ENCODE assay signal across 8 cellular contexts in the genomic region with DNA sequence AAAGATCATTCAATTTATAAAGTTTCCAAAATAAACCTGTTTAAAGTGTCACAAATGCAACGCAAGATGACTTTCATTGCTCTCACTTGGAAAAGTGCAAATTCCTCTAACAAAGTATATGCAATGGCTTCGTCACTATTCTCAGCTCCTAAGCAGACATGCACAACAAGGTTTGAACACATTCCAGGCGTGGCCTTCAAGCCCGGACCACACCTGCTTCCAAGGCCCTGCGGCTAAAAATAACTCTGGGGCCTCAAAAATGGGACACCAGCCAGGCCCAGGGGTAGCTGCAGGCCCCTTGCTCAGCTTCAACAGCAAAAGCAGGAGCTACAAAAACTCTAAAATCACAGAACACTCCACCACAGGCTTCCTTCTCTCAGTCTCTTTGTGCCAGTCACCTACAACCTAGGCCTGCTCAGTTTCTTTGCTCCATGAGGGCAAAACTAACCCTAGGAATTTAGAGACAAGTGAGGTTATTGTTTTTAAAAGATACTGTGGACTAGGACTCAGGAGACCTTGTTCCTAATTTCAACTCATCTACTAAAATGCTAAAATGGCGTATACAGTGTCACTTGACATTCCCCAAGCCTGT. TPM values are rescaled to one million over a fixed set of nuclear protein-coding genes. Genes with fewer than 3 reads are reported as not detected.
A peak's percentile ranks its signal among the peaks of the same experiment; 100 is the strongest.
DNase-seq lines count a peak whose midpoint lies in the region; ATAC-seq and TF ChIP-seq lines count a peak whose summit lies in the region.

No MANE protein-coding gene starts in this region.

- ATAC-seq in activated CD8-positive, alpha-beta T cell treated with anti-CD3 and anti-CD28 coated beads for 36 hours: no peak
- ATAC-seq in activated CD8-positive, alpha-beta T cell treated with anti-CD3 and anti-CD28 coated beads, Interleukin-2, amount 10 ng/mL, durations not matched to agents 7 days and 5 days: no peak
- peak; percentile 89 for ATAC-seq in left lung
- ATAC-seq in GM19023 (IDR thresholded peaks at IDR 0.05; ENCODE audit: unreplicated experiment): no peak

- no peak for TF ChIP-seq EP300 in transverse colon (IDR thresholded peaks at IDR 0.05; ENCODE audit: low read depth)

- intact Hi-C loops in activated CD8-positive, alpha-beta T cell treated with anti-CD3 and anti-CD28 coated beads for 36 hours (cut with micrococcal nuclease): no loop called here
- intact Hi-C loops in left lung (cut with DNase I) (no loop called here), transverse colon (cut with DNase I; ENCODE audit: low total_unique reads) (no loop called here)

- H3K4me3 Mint-ChIP-seq in activated CD8-positive, alpha-beta T cell treated with anti-CD3 and anti-CD28 coated beads for 36 hours: no peak overlapping the region
- no peak overlapping the region for H3K4me3 Mint-ChIP-seq in activated CD8-positive, alpha-beta T cell treated with anti-CD3 and anti-CD28 coated beads, Interleukin-2, amount 10 ng/mL, durations not matched to agents 7 days and 5 days

- peak overlapping the region; percentile 15 to 28 for H3K27ac ChIP-seq in left lung
- peak overlapping the region; percentile 38 to 77 (median 60) for H3K27ac ChIP-seq in transverse colon

- DNase-seq in activated CD8-positive, alpha-beta T cell treated with anti-CD3 and anti-CD28 coated beads for 36 hours: no peak
- no peak for DNase-seq in activated CD8-positive, alpha-beta T cell treated with anti-CD3 and anti-CD28 coated beads, Interleukin-2, amount 10 ng/mL, durations not matched to agents 7 days and 5 days
- peak; percentile 24 for DNase-seq in astrocyte of the cerebellum (ENCODE audit: low read depth)
- peak; percentile 66 to 68 for DNase-seq in left lung
- DNase-seq in transverse colon: peak; percentile 60
- DNase-seq in COLO829 (ENCODE audit: low spot score): no peak
- DNase-seq in activated CD4-positive, alpha-beta T cell treated with anti-CD3 and anti-CD28 coated beads for 1 hour: no peak

- 41 to 44% methylated on average over 6 of the region's 6 CpGs for WGBS in transverse colon (ENCODE audit: low coverage in 1 of 2), 2 donors

- no peaks in the 10 kb centered on the region for H3K27me3 Mint-ChIP-seq in activated CD8-positive, alpha-beta T cell treated with anti-CD3 and anti-CD28 coated beads for 36 hours
- no peaks in the 10 kb centered on the region for H3K27me3 Mint-ChIP-seq in activated CD8-positive, alpha-beta T cell treated with anti-CD3 and anti-CD28 coated beads, Interleukin-2, amount 10 ng/mL, durations not matched to agents 7 days and 5 days (ENCODE audit: low read depth)

- TF ChIP-seq CTCF in activated CD8-positive, alpha-beta T cell treated with anti-CD3 and anti-CD28 coated beads for 36 hours (IDR thresholded peaks at IDR 0.05): no peak
- TF ChIP-seq CTCF in astrocyte of the cerebellum (IDR thresholded peaks at IDR 0.05; ENCODE audit: low read depth, low read length, missing control alignments) (no peak), left lung (IDR thresholded peaks at IDR 0.05) (no peak), transverse colon (IDR thresholded peaks at IDR 0.05) (no peak)

- in situ Hi-C loops in astrocyte of the cerebellum (cut with HindIII; ENCODE audit: low sequenced_read_pairs) (no loop called here), transverse colon (cut with MboI; ENCODE audit: low pct_ligation_motif_present in 1 of 4, low pct_unique_long_range_greater_than_20kb in 1 of 4, low sequenced_read_pairs in 3 of 4) (no loop called here)

- H3K9me3 ChIP-seq in left lung: no peaks in the 10 kb centered on the region
- no peaks in the 10 kb centered on the region for H3K9me3 ChIP-seq in transverse colon

- peaks cover 0 to 23% of the 10 kb centered on the region in 2 donors for H3K4me1 ChIP-seq in left lung
- peaks cover 0 to 70% (median 33%) of the 10 kb centered on the region in 4 donors for H3K4me1 ChIP-seq in transverse colon

- H3K27me3 ChIP-seq in left lung (no peaks in the 10 kb centered on the region), transverse colon (no peaks in the 10 kb centered on the region)

- H3K9me3 Mint-ChIP-seq in activated CD8-positive, alpha-beta T cell treated with anti-CD3 and anti-CD28 coated beads for 36 hours: no peaks in the 10 kb centered on the region
- H3K9me3 Mint-ChIP-seq in activated CD8-positive, alpha-beta T cell treated with anti-CD3 and anti-CD28 coated beads, Interleukin-2, amount 10 ng/mL, durations not matched to agents 7 days and 5 days (ENCODE audit: insufficient read depth): no peaks in the 10 kb centered on the region

- CTCF ChIA-PET in activated CD8-positive, alpha-beta T cell treated with anti-CD3 and anti-CD28 coated beads for 36 hours (lab: Charles Lee): interaction anchor here (0.7 to 1.4 kb wide), 3 partner anchors 11 to 203 kb away, joined by 3 to 5 read pairs (median 4); no protein-coding TSS in a partner anchor
- CTCF ChIA-PET in activated CD8-positive, alpha-beta T cell treated with anti-CD3 and anti-CD28 coated beads, Interleukin-2, amount 10 ng/mL, durations not matched to agents 7 days and 5 days (lab: Charles Lee): interaction anchor here (1.2 kb wide), 1 partner anchor 30 kb away, joined by 3 read pairs; no protein-coding TSS in a partner anchor

- H3K4me3 ChIP-seq in astrocyte of the cerebellum (ENCODE audit: low read depth, low read length) (no peak overlapping the region), left lung (no peak overlapping the region), transverse colon (no peak overlapping the region)

- no peak for TF ChIP-seq POLR2A in transverse colon (IDR thresholded peaks at IDR 0.05)

- H3K36me3 Mint-ChIP-seq in activated CD8-positive, alpha-beta T cell treated with anti-CD3 and anti-CD28 coated beads for 36 hours (ENCODE audit: low read depth): peaks cover 12% of the 10 kb centered on the region
- H3K36me3 Mint-ChIP-seq in activated CD8-positive, alpha-beta T cell treated with anti-CD3 and anti-CD28 coated beads, Interleukin-2, amount 10 ng/mL, durations not matched to agents 7 days and 5 days (ENCODE audit: low read depth): no peaks in the 10 kb centered on the region

- H3K36me3 ChIP-seq in left lung (no peaks in the 10 kb centered on the region), transverse colon (no peaks in the 10 kb centered on the region)

- H3K4me1 Mint-ChIP-seq in activated CD8-positive, alpha-beta T cell treated with anti-CD3 and anti-CD28 coated beads for 36 hours (ENCODE audit: low read depth): peaks cover 52% of the 10 kb centered on the region
- peaks cover 15% of the 10 kb centered on the region for H3K4me1 Mint-ChIP-seq in activated CD8-positive, alpha-beta T cell treated with anti-CD3 and anti-CD28 coated beads, Interleukin-2, amount 10 ng/mL, durations not matched to agents 7 days and 5 days (ENCODE audit: low read depth)

- H3K27ac Mint-ChIP-seq in activated CD8-positive, alpha-beta T cell treated with anti-CD3 and anti-CD28 coated beads for 36 hours: peak overlapping the region; percentile 64
- no peak overlapping the region for H3K27ac Mint-ChIP-seq in activated CD8-positive, alpha-beta T cell treated with anti-CD3 and anti-CD28 coated beads, Interleukin-2, amount 10 ng/mL, durations not matched to agents 7 days and 5 days

- POLR2A ChIA-PET in activated CD8-positive, alpha-beta T cell treated with anti-CD3 and anti-CD28 coated beads for 36 hours (lab: Charles Lee): interaction anchor here (0.9 to 1.4 kb wide), 4 partner anchors 11 to 56 kb away, joined by 3 to 6 read pairs (median 4); no protein-coding TSS in a partner anchor
- POLR2A ChIA-PET in activated CD8-positive, alpha-beta T cell treated with anti-CD3 and anti-CD28 coated beads, Interleukin-2, amount 10 ng/mL, durations not matched to agents 7 days and 5 days (lab: Charles Lee): no interaction called here

RNA-seq across cellular contexts. Expression of gene DUSP16, which starts 29.3 kb away (rescaled TPM):
- total RNA-seq in activated CD8-positive, alpha-beta T cell treated with anti-CD3 and anti-CD28 coated beads for 36 hours: 10 to 100 TPM; 28.2 to 30.2 TPM
- 10 to 100 TPM; 17.4 to 19.0 TPM for total RNA-seq in activated CD8-positive, alpha-beta T cell treated with anti-CD3 and anti-CD28 coated beads, Interleukin-2, amount 10 ng/mL, durations not matched to agents 7 days and 5 days
- 10 to 100 TPM; 31.7 to 45.6 TPM for total RNA-seq in left lung
- total RNA-seq in transverse colon: 10 to 100 TPM; 16.1 to 47.0 (median 40.0) TPM

Comparison
In these comparisons a context has a peak if more than half of its experiments do, and no peak if none do; other contexts are left out.
1. DNase-seq: peak in astrocyte of the cerebellum (single experiment), left lung (2 of 2) and transverse colon (single experiment); none in activated CD8-positive, alpha-beta T cell treated with anti-CD3 and anti-CD28 coated beads for 36 hours (single experiment), activated CD8-positive, alpha-beta T cell treated with anti-CD3 and anti-CD28 coated beads, Interleukin-2, amount 10 ng/mL, durations not matched to agents 7 days and 5 days (single experiment), COLO829 (single experiment) and activated CD4-positive, alpha-beta T cell treated with anti-CD3 and anti-CD28 coated beads for 1 hour (single experiment).